Comparison of ENCODE assay signal across 1 cellular context in genomic region chr1:23636009-23636408, GRCh38.
TF ChIP-seq lines count a peak whose summit lies in the region.

No MANE protein-coding gene starts in this region.

TF ChIP-seq in GM23338, 12 proteins besides CTCF, POLR2A, EP300 and RAD21 (continued from another document):
- TF ChIP-seq, protein P1, sequence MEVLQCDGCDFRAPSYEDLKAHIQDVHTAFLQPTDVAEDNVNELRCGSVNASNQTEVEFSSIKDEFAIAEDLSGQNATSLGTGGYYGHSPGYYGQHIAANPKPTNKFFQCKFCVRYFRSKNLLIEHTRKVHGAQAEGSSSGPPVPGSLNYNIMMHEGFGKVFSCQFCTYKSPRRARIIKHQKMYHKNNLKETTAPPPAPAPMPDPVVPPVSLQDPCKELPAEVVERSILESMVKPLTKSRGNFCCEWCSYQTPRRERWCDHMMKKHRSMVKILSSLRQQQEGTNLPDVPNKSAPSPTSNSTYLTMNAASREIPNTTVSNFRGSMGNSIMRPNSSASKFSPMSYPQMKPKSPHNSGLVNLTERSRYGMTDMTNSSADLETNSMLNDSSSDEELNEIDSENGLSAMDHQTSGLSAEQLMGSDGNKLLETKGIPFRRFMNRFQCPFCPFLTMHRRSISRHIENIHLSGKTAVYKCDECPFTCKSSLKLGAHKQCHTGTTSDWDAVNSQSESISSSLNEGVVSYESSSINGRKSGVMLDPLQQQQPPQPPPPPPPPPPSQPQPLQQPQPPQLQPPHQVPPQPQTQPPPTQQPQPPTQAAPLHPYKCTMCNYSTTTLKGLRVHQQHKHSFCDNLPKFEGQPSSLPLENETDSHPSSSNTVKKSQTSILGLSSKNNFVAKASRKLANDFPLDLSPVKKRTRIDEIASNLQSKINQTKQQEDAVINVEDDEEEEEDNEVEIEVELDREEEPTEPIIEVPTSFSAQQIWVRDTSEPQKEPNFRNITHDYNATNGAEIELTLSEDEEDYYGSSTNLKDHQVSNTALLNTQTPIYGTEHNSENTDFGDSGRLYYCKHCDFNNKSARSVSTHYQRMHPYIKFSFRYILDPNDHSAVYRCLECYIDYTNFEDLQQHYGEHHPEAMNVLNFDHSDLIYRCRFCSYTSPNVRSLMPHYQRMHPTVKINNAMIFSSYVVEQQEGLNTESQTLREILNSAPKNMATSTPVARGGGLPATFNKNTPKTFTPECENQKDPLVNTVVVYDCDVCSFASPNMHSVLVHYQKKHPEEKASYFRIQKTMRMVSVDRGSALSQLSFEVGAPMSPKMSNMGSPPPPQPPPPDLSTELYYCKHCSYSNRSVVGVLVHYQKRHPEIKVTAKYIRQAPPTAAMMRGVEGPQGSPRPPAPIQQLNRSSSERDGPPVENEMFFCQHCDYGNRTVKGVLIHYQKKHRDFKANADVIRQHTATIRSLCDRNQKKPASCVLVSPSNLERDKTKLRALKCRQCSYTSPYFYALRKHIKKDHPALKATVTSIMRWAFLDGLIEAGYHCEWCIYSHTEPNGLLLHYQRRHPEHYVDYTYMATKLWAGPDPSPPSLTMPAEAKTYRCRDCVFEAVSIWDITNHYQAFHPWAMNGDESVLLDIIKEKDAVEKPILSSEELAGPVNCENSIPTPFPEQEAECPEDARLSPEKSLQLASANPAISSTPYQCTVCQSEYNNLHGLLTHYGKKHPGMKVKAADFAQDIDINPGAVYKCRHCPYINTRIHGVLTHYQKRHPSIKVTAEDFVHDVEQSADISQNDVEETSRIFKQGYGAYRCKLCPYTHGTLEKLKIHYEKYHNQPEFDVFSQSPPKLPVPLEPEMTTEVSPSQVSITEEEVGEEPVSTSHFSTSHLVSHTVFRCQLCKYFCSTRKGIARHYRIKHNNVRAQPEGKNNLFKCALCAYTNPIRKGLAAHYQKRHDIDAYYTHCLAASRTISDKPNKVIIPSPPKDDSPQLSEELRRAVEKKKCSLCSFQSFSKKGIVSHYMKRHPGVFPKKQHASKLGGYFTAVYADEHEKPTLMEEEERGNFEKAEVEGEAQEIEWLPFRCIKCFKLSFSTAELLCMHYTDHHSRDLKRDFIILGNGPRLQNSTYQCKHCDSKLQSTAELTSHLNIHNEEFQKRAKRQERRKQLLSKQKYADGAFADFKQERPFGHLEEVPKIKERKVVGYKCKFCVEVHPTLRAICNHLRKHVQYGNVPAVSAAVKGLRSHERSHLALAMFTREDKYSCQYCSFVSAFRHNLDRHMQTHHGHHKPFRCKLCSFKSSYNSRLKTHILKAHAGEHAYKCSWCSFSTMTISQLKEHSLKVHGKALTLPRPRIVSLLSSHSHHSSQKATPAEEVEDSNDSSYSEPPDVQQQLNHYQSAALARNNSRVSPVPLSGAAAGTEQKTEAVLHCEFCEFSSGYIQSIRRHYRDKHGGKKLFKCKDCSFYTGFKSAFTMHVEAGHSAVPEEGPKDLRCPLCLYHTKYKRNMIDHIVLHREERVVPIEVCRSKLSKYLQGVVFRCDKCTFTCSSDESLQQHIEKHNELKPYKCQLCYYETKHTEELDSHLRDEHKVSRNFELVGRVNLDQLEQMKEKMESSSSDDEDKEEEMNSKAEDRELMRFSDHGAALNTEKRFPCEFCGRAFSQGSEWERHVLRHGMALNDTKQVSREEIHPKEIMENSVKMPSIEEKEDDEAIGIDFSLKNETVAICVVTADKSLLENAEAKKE (CRISPR knock-in tag; IDR thresholded peaks at IDR 0.05), result no peak
- no peak for TF ChIP-seq STAT1 (IDR thresholded peaks at IDR 0.05; ENCODE audit: unreplicated experiment)
- TF ChIP-seq ZNF114 (CRISPR knock-in tag; IDR thresholded peaks at IDR 0.05), result no peak
- no peak for TF ChIP-seq CREB1 (CRISPR knock-in tag; IDR thresholded peaks at IDR 0.05; ENCODE audit: low read depth)
- no peak for TF ChIP-seq JUNB (IDR thresholded peaks at IDR 0.05; ENCODE audit: unreplicated experiment)
